ENCODE assay signal across 10 cellular contexts in genomic region chr16:56728946-56729345, GRCh38. TPM values are rescaled to one million over a fixed set of nuclear protein-coding genes. Genes with fewer than 3 reads are reported as not detected.
A peak's percentile ranks its signal among the peaks of the same experiment; 100 is the strongest.
DNase-seq lines count a peak whose midpoint lies in the region; ATAC-seq and TF ChIP-seq lines count a peak whose summit lies in the region.
"Not testable (repeated sequence)": the region's sequence is repeated elsewhere in the genome, so short reads cannot be mapped to it uniquely, and the experiment has no call there.
"Had no signal": no experiment of that assay in that cellular context is flagged by ENCODE, and none has a peak within 500 bp of the region (broad histone marks: within the 10 kb centered on the region; RNA-seq: fewer than 3 reads in every experiment).

No MANE protein-coding gene starts in this region.

- TF ChIP-seq CTCF in 22Rv1 (IDR thresholded peaks at IDR 0.05); GM12864 (IDR thresholded peaks at IDR 0.05; ENCODE audit: low read depth, low read length, missing control alignments); NB4 (IDR thresholded peaks at IDR 0.05; ENCODE audit: low read depth, low read length); WERI-Rb-1 (IDR thresholded peaks at IDR 0.05; ENCODE audit: low read depth, low read length); brain (conservative IDR thresholded peaks at IDR 0.05); fibroblast of mammary gland (conservative IDR thresholded peaks at IDR 0.05; ENCODE audit: control insufficient read depth, insufficient read depth, low read depth, low read length); right lobe of liver (IDR thresholded peaks at IDR 0.05); retinal pigment epithelial cell (conservative IDR thresholded peaks at IDR 0.05; ENCODE audit: low read depth, low read length): not testable (repeated sequence)

- not testable (repeated sequence) for H3K36me3 ChIP-seq in WERI-Rb-1, right lobe of liver

- not testable (repeated sequence) for TF ChIP-seq POLR2A in NB4 (IDR thresholded peaks at IDR 0.05; ENCODE audit: extremely low read depth, insufficient read length); right lobe of liver (IDR thresholded peaks at IDR 0.05)

- WGBS in right lobe of liver (ENCODE audit: insufficient coverage, low coverage, low lambda C conversion rate, missing lambda C conversion rate), result 55% methylated on average over 4 of the region's 5 CpGs

- not testable (repeated sequence) for DNase-seq in GM12864 (ENCODE audit: low read depth); WERI-Rb-1; right lobe of liver
- DNase-seq in NB4 (ENCODE audit: low read depth) (peak; percentile 56), fibroblast of mammary gland (ENCODE audit: low read depth) (peak; percentile 41), retinal pigment epithelial cell (ENCODE audit: low read depth) (peak; percentile 20)

- H3K27me3 ChIP-seq in WERI-Rb-1 (ENCODE audit: insufficient read depth, low read depth, severe bottlenecking); right lobe of liver: not testable (repeated sequence)

- ATAC-seq in right lobe of liver, result not testable (repeated sequence)

- not testable (repeated sequence) for H3K27me3 Mint-ChIP-seq in brain

- peak overlapping the region; percentile 56; the same call in 1 of the 2 replicates for H3K27ac ChIP-seq in 22Rv1
- H3K27ac ChIP-seq in WERI-Rb-1, result not testable (repeated sequence)
- peak overlapping the region in 2 of 3 donors; percentile 55 to 61 for H3K27ac ChIP-seq in right lobe of liver

- peak overlapping the region; percentile 92 to 97 (median 95) for H3K27ac Mint-ChIP-seq in brain

- intact Hi-C loops in right lobe of liver (cut with DNase I), result not testable (repeated sequence)

- peaks cover 29% of the 10 kb centered on the region for H3K4me1 Mint-ChIP-seq in brain

- H3K9me3 Mint-ChIP-seq in brain, result not testable (repeated sequence)

- not testable (repeated sequence) for H3K4me3 Mint-ChIP-seq in brain

- peak overlapping the region; percentile 89; the same call in 1 of the 2 replicates for H3K4me3 ChIP-seq in GM12864 (ENCODE audit: low read depth, low read length)
- peak overlapping the region; percentile 96 for H3K4me3 ChIP-seq in NB4 (ENCODE audit: low read depth, low read length)
- peak overlapping the region; percentile 84 for H3K4me3 ChIP-seq in WERI-Rb-1 (ENCODE audit: low read depth, low read length)
- H3K4me3 ChIP-seq in fibroblast of mammary gland (ENCODE audit: control insufficient read depth, low read depth, low read length), result peak overlapping the region; percentile 65
- peak overlapping the region in 2 of 3 donors; percentile 90 for H3K4me3 ChIP-seq in right lobe of liver
- H3K4me3 ChIP-seq in retinal pigment epithelial cell (ENCODE audit: low read length), result peak overlapping the region; percentile 86

- peaks cover 0 to 16% (median 0%) of the 10 kb centered on the region in 4 donors for H3K4me1 ChIP-seq in right lobe of liver

- not testable (repeated sequence) for H3K36me3 Mint-ChIP-seq in brain

- not testable (repeated sequence) for H3K9me3 ChIP-seq in WERI-Rb-1 (ENCODE audit: severe bottlenecking); right lobe of liver

RNA-seq across cellular contexts. Expression of gene NUP93, which starts 1.0 kb away (rescaled TPM):
- 79.2 TPM for polyA plus RNA-seq in brain (ENCODE audit: insufficient read depth, low read depth, low replicate concordance)
- 10 to 100 TPM in 4 of 6 experiments, 1 to 10 TPM in 2; 8.3 to 17.0 (median 12.8) TPM for total RNA-seq in right lobe of liver

RNA-seq across cellular contexts. Expression of gene MT1X, which starts 46.7 kb away (rescaled TPM):
- polyA plus RNA-seq in brain (ENCODE audit: insufficient read depth, low read depth, low replicate concordance), result 108 TPM
- total RNA-seq in right lobe of liver, result 1,000 to 10,000 TPM in 4 of 6 experiments, 100 to 1,000 TPM in 2; 808 to 2,440 (median 1,620) TPM

RNA-seq across cellular contexts. Expression of gene MT1H, which starts 59.3 kb away (rescaled TPM):
- polyA plus RNA-seq in brain (ENCODE audit: insufficient read depth, low read depth, low replicate concordance), result 6.6 TPM
- total RNA-seq in right lobe of liver, result 1,000 to 10,000 TPM in 2 of 6 experiments, 100 to 1,000 TPM in 2, under 1 TPM in 1, not detected in 1; 0.74 to 1,258 (median 358) TPM
- total RNA-seq: natural killer cell treated with Interleukin-12 subunit alpha and Interleukin-12 subunit beta and Interleukin-15 and Interleukin-18, amount 100 ng/mL, for 72 hours; temporal lobe had no signal
